In genomic region chr5:1344975-1345838, GRCh38 we compare ENCODE assay signal across 8 cellular contexts. TPM values are rescaled to one million over a fixed set of nuclear protein-coding genes. Genes with fewer than 3 reads are reported as not detected.
A peak's percentile ranks its signal among the peaks of the same experiment; 100 is the strongest.
DNase-seq lines count a peak whose midpoint lies in the region; ATAC-seq and TF ChIP-seq lines count a peak whose summit lies in the region.

CLPTM1L (minus strand) TSS chr5:1345099; CDS start chr5:1344841, 258 bp downstream.

- H3K9me2 ChIP-seq in neural cell (ENCODE audit: insufficient read depth, low read length) = no peaks in the 10 kb centered on the region

- no peaks in the 10 kb centered on the region for H3K9me3 Mint-ChIP-seq in stimulated activated naive CD8-positive, alpha-beta T cell treated with anti-CD3 and anti-CD28 coated beads, Interleukin-15, amount 100 ng/mL, for 72 hours

- peak; percentile 97 for ATAC-seq in stimulated activated naive CD8-positive, alpha-beta T cell treated with anti-CD3 and anti-CD28 coated beads, Interleukin-15, amount 100 ng/mL, for 72 hours

- H3K9me3 ChIP-seq in neural cell (ENCODE audit: low read length) = no peaks in the 10 kb centered on the region

- H3K4me1 Mint-ChIP-seq in stimulated activated naive CD8-positive, alpha-beta T cell treated with anti-CD3 and anti-CD28 coated beads, Interleukin-15, amount 100 ng/mL, for 72 hours = peaks cover 42% of the 10 kb centered on the region

- peak; percentile 86 for DNase-seq in EH (ENCODE audit: low read depth)
- peak; percentile 30 for DNase-seq in GOT3 (lab: John Stamatoyannopoulos, UW)
- DNase-seq in LNCaP clone FGC (ENCODE audit: low read depth) = peak; percentile 41
- peak; percentile 77 to 94 for DNase-seq in SHP77 (lab: John Stamatoyannopoulos, UW)
- peak; percentile 87 for DNase-seq in activated gamma-delta T cell (lab: John Stamatoyannopoulos, UW)
- peak; percentile 85 for DNase-seq in fibroblast of villous mesenchyme (ENCODE audit: low read depth)
- peak; percentile 87 to 88 for DNase-seq in stimulated activated naive CD8-positive, alpha-beta T cell treated with anti-CD3 and anti-CD28 coated beads, Interleukin-15, amount 100 ng/mL, for 72 hours

- H3K79me2 ChIP-seq in neural cell (replicated peaks; ENCODE audit: insufficient read depth, low read length) = peaks cover 10% of the 10 kb centered on the region

- TF ChIP-seq CTCF in LNCaP clone FGC (IDR thresholded peaks at IDR 0.05; ENCODE audit: control insufficient read depth, extremely low read depth, insufficient read depth) = no peak
- no peak for TF ChIP-seq CTCF in fibroblast of villous mesenchyme (IDR thresholded peaks at IDR 0.05; ENCODE audit: insufficient read depth, low read depth, low read length)
- peak; percentile 36 for TF ChIP-seq CTCF in neural cell (IDR thresholded peaks at IDR 0.05; ENCODE audit: poor library complexity, severe bottlenecking)

- no peaks in the 10 kb centered on the region for H4K20me1 ChIP-seq in neural cell (ENCODE audit: insufficient read depth)

- H3K27ac ChIP-seq in neural cell (ENCODE audit: low read length) = peak within 1 kb of the TSS; percentile 42

- H3K27ac Mint-ChIP-seq in stimulated activated naive CD8-positive, alpha-beta T cell treated with anti-CD3 and anti-CD28 coated beads, Interleukin-15, amount 100 ng/mL, for 72 hours = peak within 1 kb of the TSS; percentile 71 to 87

- H3K27me3 Mint-ChIP-seq in stimulated activated naive CD8-positive, alpha-beta T cell treated with anti-CD3 and anti-CD28 coated beads, Interleukin-15, amount 100 ng/mL, for 72 hours = no peaks in the 10 kb centered on the region

- H3K27me3 ChIP-seq in neural cell (ENCODE audit: insufficient read depth, low read depth, low read length) = no peaks in the 10 kb centered on the region

- peak within 1 kb of the TSS; percentile 96 for H3K9ac ChIP-seq in neural cell (ENCODE audit: low read length)

- H3F3A ChIP-seq in neural cell (ENCODE audit: insufficient read depth, low read length, poor library complexity, severe bottlenecking) = no peaks in the 10 kb centered on the region

- H3K4me3 ChIP-seq in LNCaP clone FGC (ENCODE audit: low read depth, low read length) (peak within 1 kb of the TSS; percentile 100), fibroblast of villous mesenchyme (ENCODE audit: low read depth, low read length) (peak within 1 kb of the TSS; percentile 94), neural cell (ENCODE audit: low read length) (peak within 1 kb of the TSS; percentile 93)

- H2AFZ ChIP-seq in neural cell (ENCODE audit: low read depth, low read length) = peak within 1 kb of the TSS; percentile 30

- peak within 1 kb of the TSS; percentile 92 for H3K4me2 ChIP-seq in neural cell (ENCODE audit: low read length)

- peak; percentile 60 for TF ChIP-seq RAD21 in neural cell (conservative IDR thresholded peaks at IDR 0.05)

- H3K36me3 ChIP-seq in neural cell (ENCODE audit: insufficient read depth, low read length) = no peaks in the 10 kb centered on the region

- peak within 1 kb of the TSS; percentile 89 to 92 for H3K4me3 Mint-ChIP-seq in stimulated activated naive CD8-positive, alpha-beta T cell treated with anti-CD3 and anti-CD28 coated beads, Interleukin-15, amount 100 ng/mL, for 72 hours

- TF ChIP-seq EP300 in neural cell (conservative IDR thresholded peaks at IDR 0.05; ENCODE audit: poor library complexity, severe bottlenecking) = peak; percentile 78

TF ChIP-seq in neural cell, 6 proteins besides CTCF, POLR2A, EP300 and RAD21:
- TF ChIP-seq POLR2AphosphoS5 (IDR thresholded peaks at IDR 0.05) (peak; percentile 93), MXI1 (conservative IDR thresholded peaks at IDR 0.05; ENCODE audit: poor library complexity, severe bottlenecking) (peak; percentile 92), SMC3 (conservative IDR thresholded peaks at IDR 0.05; ENCODE audit: poor library complexity) (peak; percentile 70), TAF1 (IDR thresholded peaks at IDR 0.05; ENCODE audit: low read depth) (peak; percentile 44), REST (IDR thresholded peaks at IDR 0.05; ENCODE audit: borderline replicate concordance) (peak; percentile 66), EZH2 (IDR thresholded peaks at IDR 0.05; ENCODE audit: borderline replicate concordance, insufficient read depth, low read length, poor library complexity, severe bottlenecking) (no peak)

RNA-seq across cellular contexts. Expression of gene CLPTM1L, which starts in this region (rescaled TPM):
- total RNA-seq in fibroblast of villous mesenchyme = 180 and 252 TPM in 2 replicates
- 61.6 and 78.9 TPM in 2 replicates for polyA plus RNA-seq in neural cell
- polyA minus RNA-seq in neural cell = 77.9 and 110 TPM in 2 replicates

Comparison
In these comparisons a context has a peak if more than half of its experiments do, and no peak if none do; other contexts are left out.
1. Peak in every context shown above with its lines: DNase-seq, ATAC-seq, H3K4me3 ChIP-seq and H3K27ac ChIP-seq.
2. DNase-seq: peak in every context shown above with its lines; median percentile 88 in stimulated activated naive CD8-positive, alpha-beta T cell treated with anti-CD3 and anti-CD28 coated beads, Interleukin-15, amount 100 ng/mL, for 72 hours; 87 in activated gamma-delta T cell; 86 in EH; 86 in SHP77; 85 in fibroblast of villous mesenchyme; 41 in LNCaP clone FGC; 30 in GOT3.